Comparison of ENCODE assay signal across 8 cellular contexts in genomic region chr17:82036634-82037112, GRCh38. TPM values are rescaled to one million over a fixed set of nuclear protein-coding genes. Genes with fewer than 3 reads are reported as not detected.
A peak's percentile ranks its signal among the peaks of the same experiment; 100 is the strongest.
DNase-seq lines count a peak whose midpoint lies in the region; ATAC-seq and TF ChIP-seq lines count a peak whose summit lies in the region.

No MANE protein-coding gene starts in this region.

- CTCF ChIA-PET in A673 (lab: Charles Lee): no interaction called here

- BruUV-seq in A673 (replicated peaks; lab: Mats Ljungman, UMichigan): no TSS peak

- H3K9me3 ChIP-seq in A673 (ENCODE audit: low read depth, low read length, poor library complexity, severe bottlenecking): no peaks in the 10 kb centered on the region
- no peaks in the 10 kb centered on the region for H3K9me3 ChIP-seq in breast epithelium
- no peaks in the 10 kb centered on the region for H3K9me3 ChIP-seq in mononuclear cell (ENCODE audit: low read depth, low read length)

- TF ChIP-seq CTCF in A673 (conservative IDR thresholded peaks at IDR 0.05; ENCODE audit: low read depth, low read length) (no peak), HFF-Myc (IDR thresholded peaks at IDR 0.05; ENCODE audit: low read depth, low read length, missing control alignments) (no peak), breast epithelium (IDR thresholded peaks at IDR 0.05) (no peak)

- no peaks in the 10 kb centered on the region for H3K36me3 ChIP-seq in A673 (ENCODE audit: insufficient read depth, low read length, poor library complexity, severe bottlenecking)
- H3K36me3 ChIP-seq in breast epithelium: no peaks in the 10 kb centered on the region

- DNase-seq in A673 (ENCODE audit: low spot score) (no peak), HFF-Myc (ENCODE audit: extremely low read depth, low read depth) (no peak), breast epithelium (ENCODE audit: low spot score in 2 of 2) (no peak), NCI-H82 (lab: John Stamatoyannopoulos, UW) (no peak), NCI-H1930 (lab: John Stamatoyannopoulos, UW) (no peak)
- DNase-seq in stimulated activated CD4-positive, alpha-beta T cell treated with anti-CD3 and anti-CD28 coated beads, Interleukin-12 subunit alpha, Interleukin-12 subunit beta, amount 100 ng/mL, for 4 hours: no peak

- TF ChIP-seq POLR2A in breast epithelium (IDR thresholded peaks at IDR 0.05): no peak

- H3K4me3 ChIP-seq in A673 (ENCODE audit: low read depth, low read length, poor library complexity, severe bottlenecking): peak overlapping the region; percentile 95
- H3K4me3 ChIP-seq in HFF-Myc (replicated peaks; ENCODE audit: low read depth, low read length): peak overlapping the region; percentile 78
- peak overlapping the region; percentile 58 to 96 (median 63) for H3K4me3 ChIP-seq in breast epithelium
- H3K4me3 ChIP-seq in mononuclear cell (ENCODE audit: low read length): peak overlapping the region; percentile 56

- no peak for ATAC-seq in GM18858 (IDR thresholded peaks at IDR 0.05; ENCODE audit: unreplicated experiment)

- H3K27me3 ChIP-seq in A673 (replicated peaks; ENCODE audit: insufficient read depth, low read depth, low read length, poor library complexity) (no peaks in the 10 kb centered on the region), breast epithelium (no peaks in the 10 kb centered on the region), mononuclear cell (ENCODE audit: insufficient read depth, low read length) (peaks cover 5% of the 10 kb centered on the region)

- H3K27ac ChIP-seq in A673 (ENCODE audit: low read depth, low read length, poor library complexity, severe bottlenecking) (peak overlapping the region; percentile 92), breast epithelium (peak overlapping the region; percentile 87 to 99)

- H3K4me1 ChIP-seq in A673 (ENCODE audit: insufficient read depth, low read length, poor library complexity, severe bottlenecking): peaks cover 11% of the 10 kb centered on the region
- H3K4me1 ChIP-seq in breast epithelium: peaks cover 8 to 10% of the 10 kb centered on the region in 2 donors
- H3K4me1 ChIP-seq in mononuclear cell (ENCODE audit: insufficient read depth, low read length): peaks cover 37% of the 10 kb centered on the region

- POLR2A ChIA-PET in A673 (lab: Charles Lee; ENCODE audit: low non-redundant PET): no interaction called here

- intact Hi-C loops in A673 (cut with micrococcal nuclease; ENCODE audit: unreplicated experiment) (loop anchor here (5.0 kb wide), 1 partner anchor 61 kb away; the partner anchor contains the start of gene FASN), breast epithelium (cut with DNase I; ENCODE audit: low total_unique reads) (loop anchor here (10.0 kb wide), 1 partner anchor 48 kb away; no protein-coding TSS in a partner anchor)

RNA-seq across cellular contexts. Expression of gene DCXR, which starts 0.8 kb away (rescaled TPM):
- total RNA-seq in A673 (2021): 140 and 191 TPM in 2 replicates
- 100 to 1,000 TPM; 202 to 484 (median 228) TPM for total RNA-seq in breast epithelium
- total RNA-seq in mononuclear cell: 25.2 TPM

RNA-seq across cellular contexts. Expression of gene RAC3, which starts 5.2 kb away (rescaled TPM):
- total RNA-seq in A673 (2021): 24.8 and 42.0 TPM in 2 replicates
- total RNA-seq in breast epithelium: 10 to 100 TPM in 2 of 3 donors, 1 to 10 TPM in 1; 7.6 to 23.0 (median 16.1) TPM
- 0.63 TPM for total RNA-seq in mononuclear cell

RNA-seq across cellular contexts. Expression of gene LRRC45, which starts 13.6 kb away (rescaled TPM):
- 34.3 and 37.8 TPM in 2 replicates for total RNA-seq in A673 (2021)
- 10 to 100 TPM in 2 of 3 donors, 1 to 10 TPM in 1; 8.0 to 18.7 (median 14.7) TPM for total RNA-seq in breast epithelium
- 5.5 TPM for total RNA-seq in mononuclear cell

RNA-seq across cellular contexts. Expression of gene CENPX, which starts 14.0 kb away (rescaled TPM):
- total RNA-seq in A673 (2021): 153 and 165 TPM in 2 replicates
- total RNA-seq in breast epithelium: 10 to 100 TPM; 79.5 to 94.7 (median 92.5) TPM
- total RNA-seq in mononuclear cell: 18.6 TPM

RNA-seq across cellular contexts. Expression of gene RFNG, which starts 14.9 kb away (rescaled TPM):
- 31.5 and 39.4 TPM in 2 replicates for total RNA-seq in A673 (2021)
- 10 to 100 TPM; 30.5 to 49.4 (median 31.8) TPM for total RNA-seq in breast epithelium
- total RNA-seq in mononuclear cell: 13.7 TPM
